16 cellular contexts compared by ENCODE assay signal in genomic region chr3:75814797-75815196, GRCh38. TPM values are rescaled to one million over a fixed set of nuclear protein-coding genes. Genes with fewer than 3 reads are reported as not detected.
DNase-seq lines count a peak whose midpoint lies in the region; ATAC-seq and TF ChIP-seq lines count a peak whose summit lies in the region.
"Had no signal": no experiment of that assay in that cellular context is flagged by ENCODE, and none has a peak within 500 bp of the region (broad histone marks: within the 10 kb centered on the region; RNA-seq: fewer than 3 reads in every experiment).

No MANE protein-coding gene starts in this region.

- no peak for ATAC-seq in WTC11
- ATAC-seq: GM12878 had no signal

- DNase-seq in WTC11 (ENCODE audit: low spot score): no peak
- peak; percentile 9 for DNase-seq in iPS DF 19.7 (ENCODE audit: low read depth, low spot score)
- DNase-seq in COLO829 (ENCODE audit: low spot score): no peak
- DNase-seq in stomach: no peak
- DNase-seq in activated T-helper 1 cell treated with anti-CD3 and anti-CD28 coated beads, Interleukin-12 subunit alpha, Interleukin-12 subunit beta, Interleukin-2, Interleukin-4 antibody, amounts not matched to agents 30 ng/mL and 10 ng/mL and 1 ng/mL, durations not matched to agents 14 hours and 24 hours and 36 hours (ENCODE audit: low spot score): no peak
- DNase-seq: C1 segment of cervical spinal cord; Caco-2; CD4-positive, alpha-beta memory T cell; DMS153; DMS79; EL; GDM1; HFFc6 had no signal

- no peak overlapping the region for H3K9ac ChIP-seq in HUES48 (ENCODE audit: low read depth, low read length)

- peaks cover 7% of the 10 kb centered on the region for H3K9me3 Mint-ChIP-seq in WTC11
- peaks cover 18% of the 10 kb centered on the region for H3K9me3 Mint-ChIP-seq in activated T-helper 1 cell treated with anti-CD3 and anti-CD28 coated beads, Interleukin-12 subunit alpha, Interleukin-12 subunit beta, Interleukin-2, Interleukin-4 antibody, amounts not matched to agents 30 ng/mL and 10 ng/mL and 1 ng/mL, durations not matched to agents 14 hours and 24 hours and 36 hours

- H3K27ac Mint-ChIP-seq in WTC11: peak overlapping the region; percentile 12; the same call in 1 of the 2 replicates
- no peak overlapping the region for H3K27ac Mint-ChIP-seq in activated T-helper 1 cell treated with anti-CD3 and anti-CD28 coated beads, Interleukin-12 subunit alpha, Interleukin-12 subunit beta, Interleukin-2, Interleukin-4 antibody, amounts not matched to agents 30 ng/mL and 10 ng/mL and 1 ng/mL, durations not matched to agents 14 hours and 24 hours and 36 hours
- H3K27ac Mint-ChIP-seq: CD4-positive, alpha-beta memory T cell had no signal

- H3K4me1 Mint-ChIP-seq in WTC11: peaks cover 73% of the 10 kb centered on the region
- no peaks in the 10 kb centered on the region for H3K4me1 Mint-ChIP-seq in activated T-helper 1 cell treated with anti-CD3 and anti-CD28 coated beads, Interleukin-12 subunit alpha, Interleukin-12 subunit beta, Interleukin-2, Interleukin-4 antibody, amounts not matched to agents 30 ng/mL and 10 ng/mL and 1 ng/mL, durations not matched to agents 14 hours and 24 hours and 36 hours (ENCODE audit: low read depth)
- H3K4me1 Mint-ChIP-seq: CD4-positive, alpha-beta memory T cell had no signal

- TF ChIP-seq POLR2A in stomach (IDR thresholded peaks at IDR 0.05): no peak

- no peaks in the 10 kb centered on the region for H3K36me3 ChIP-seq in HUES48 (ENCODE audit: control insufficient read depth, insufficient read depth, low read length)
- no peaks in the 10 kb centered on the region for H3K36me3 ChIP-seq in stomach
- H3K36me3 ChIP-seq: HAP-1 had no signal

- CTCF ChIA-PET in WTC11 (lab: Charles Lee): no interaction called here

- peaks cover 18% of the 10 kb centered on the region for H3K27me3 Mint-ChIP-seq in WTC11 (ENCODE audit: low read depth)
- H3K27me3 Mint-ChIP-seq in activated T-helper 1 cell treated with anti-CD3 and anti-CD28 coated beads, Interleukin-12 subunit alpha, Interleukin-12 subunit beta, Interleukin-2, Interleukin-4 antibody, amounts not matched to agents 30 ng/mL and 10 ng/mL and 1 ng/mL, durations not matched to agents 14 hours and 24 hours and 36 hours (ENCODE audit: insufficient read depth): no peaks in the 10 kb centered on the region
- H3K27me3 Mint-ChIP-seq: CD4-positive, alpha-beta memory T cell had no signal

- peak overlapping the region; percentile 28 for H3K4me3 Mint-ChIP-seq in WTC11
- H3K4me3 Mint-ChIP-seq in activated T-helper 1 cell treated with anti-CD3 and anti-CD28 coated beads, Interleukin-12 subunit alpha, Interleukin-12 subunit beta, Interleukin-2, Interleukin-4 antibody, amounts not matched to agents 30 ng/mL and 10 ng/mL and 1 ng/mL, durations not matched to agents 14 hours and 24 hours and 36 hours: no peak overlapping the region
- H3K4me3 Mint-ChIP-seq: CD4-positive, alpha-beta memory T cell; HFFc6 had no signal

- TF ChIP-seq CTCF in WTC11 (IDR thresholded peaks at IDR 0.05) (no peak), stomach (IDR thresholded peaks at IDR 0.05) (no peak)

- 30 to 43% (median 36%) methylated on average over 3 of the region's 3 CpGs for WGBS in stomach, 5 donors

- no peaks in the 10 kb centered on the region; the same call in none of the 2 replicates for H3K9me3 ChIP-seq in HUES48 (ENCODE audit: control insufficient read depth, insufficient read depth, low read length)
- H3K9me3 ChIP-seq in stomach: no peaks in the 10 kb centered on the region
- H3K9me3 ChIP-seq: Caco-2, HAP-1 had no signal

- TF ChIP-seq EP300 in stomach (IDR thresholded peaks at IDR 0.05): no peak

- peaks cover 44% of the 10 kb centered on the region for H3K4me1 ChIP-seq in HUES48 (ENCODE audit: control insufficient read depth, insufficient read depth, low read length)
- no peaks in the 10 kb centered on the region for H3K4me1 ChIP-seq in stomach
- H3K4me1 ChIP-seq: Caco-2, HAP-1 had no signal

- POLR2A ChIA-PET in WTC11 (lab: Charles Lee): no interaction called here

- no peaks in the 10 kb centered on the region for H3K27me3 ChIP-seq in HUES48 (ENCODE audit: control insufficient read depth, insufficient read depth, low read length)
- H3K27me3 ChIP-seq in stomach: no peaks in the 10 kb centered on the region

- H3K27ac ChIP-seq in HUES48 (ENCODE audit: low read depth, low read length) (peak overlapping the region; percentile 78), stomach (no peak overlapping the region)

- peaks cover 7% of the 10 kb centered on the region for H3K36me3 Mint-ChIP-seq in WTC11
- no peaks in the 10 kb centered on the region for H3K36me3 Mint-ChIP-seq in activated T-helper 1 cell treated with anti-CD3 and anti-CD28 coated beads, Interleukin-12 subunit alpha, Interleukin-12 subunit beta, Interleukin-2, Interleukin-4 antibody, amounts not matched to agents 30 ng/mL and 10 ng/mL and 1 ng/mL, durations not matched to agents 14 hours and 24 hours and 36 hours (ENCODE audit: low read depth)
- H3K36me3 Mint-ChIP-seq: CD4-positive, alpha-beta memory T cell had no signal

- intact Hi-C loops in stomach (cut with DNase I; ENCODE audit: low total_unique reads): no loop called here
- intact Hi-C loops in activated T-helper 1 cell treated with anti-CD3 and anti-CD28 coated beads, Interleukin-12 subunit alpha, Interleukin-12 subunit beta, Interleukin-2, Interleukin-4 antibody, amounts not matched to agents 30 ng/mL and 10 ng/mL and 1 ng/mL, durations not matched to agents 14 hours and 24 hours and 36 hours (cut with micrococcal nuclease): no loop called here

- H3K4me3 ChIP-seq in HUES48 (ENCODE audit: low read depth, low read length): peak overlapping the region; percentile 17; the same call in 1 of the 2 replicates
- no peak overlapping the region for H3K4me3 ChIP-seq in stomach
- H3K4me3 ChIP-seq: GM12878, HAP-1 had no signal

TF ChIP-seq in WTC11, 78 proteins besides CTCF, POLR2A, EP300 and RAD21:
- TF ChIP-seq ZNF396 (CRISPR knock-in tag; IDR thresholded peaks at IDR 0.05; ENCODE audit: borderline replicate concordance) (no peak), NFATC4 (CRISPR knock-in tag; IDR thresholded peaks at IDR 0.05) (no peak), GRHL2 (CRISPR knock-in tag; IDR thresholded peaks at IDR 0.05; ENCODE audit: insufficient replicate concordance, severe bottlenecking) (no peak), PRDM15 (CRISPR knock-in tag; IDR thresholded peaks at IDR 0.05) (no peak), IRF2 (CRISPR knock-in tag; IDR thresholded peaks at IDR 0.05; ENCODE audit: borderline replicate concordance, low read depth) (no peak), MXD4 (CRISPR knock-in tag; IDR thresholded peaks at IDR 0.05; ENCODE audit: borderline replicate concordance) (no peak), ZNF232 (CRISPR knock-in tag; IDR thresholded peaks at IDR 0.05) (no peak), IRF1 (CRISPR knock-in tag; IDR thresholded peaks at IDR 0.05) (no peak), ZBTB21 (CRISPR knock-in tag; IDR thresholded peaks at IDR 0.05; ENCODE audit: borderline replicate concordance) (no peak), TEAD1 (CRISPR knock-in tag; IDR thresholded peaks at IDR 0.05) (no peak)

RNA-seq across cellular contexts. Expression of gene ZNF717, which starts 29.4 kb away (rescaled TPM):
- 33.5 to 35.6 TPM (median 35.4 TPM) in 3 replicates for total RNA-seq in WTC11 (2021)
- total RNA-seq in stomach: 10 to 100 TPM in 4 of 5 donors, under 1 TPM in 1; 0.87 to 32.5 (median 21.2) TPM
- polyA plus RNA-seq in stomach: 1 to 10 TPM; 4.6 to 9.8 (median 6.9) TPM
- 5.6 and 6.4 TPM in 2 replicates for total RNA-seq in activated T-helper 1 cell treated with anti-CD3 and anti-CD28 coated beads, Interleukin-12 subunit alpha, Interleukin-12 subunit beta, Interleukin-2, Interleukin-4 antibody, amounts not matched to agents 30 ng/mL and 10 ng/mL and 1 ng/mL, durations not matched to agents 14 hours and 24 hours and 36 hours
